In genomic region chr5:109413463-109413862, GRCh38 we compare ENCODE assay signal across 11 cellular contexts. TPM values are rescaled to one million over a fixed set of nuclear protein-coding genes. Genes with fewer than 3 reads are reported as not detected.
A peak's percentile ranks its signal among the peaks of the same experiment; 100 is the strongest.
DNase-seq lines count a peak whose midpoint lies in the region; ATAC-seq and TF ChIP-seq lines count a peak whose summit lies in the region.
"Had no signal": no experiment of that assay in that cellular context is flagged by ENCODE, and none has a peak within 500 bp of the region (broad histone marks: within the 10 kb centered on the region; RNA-seq: fewer than 3 reads in every experiment).

No MANE protein-coding gene starts in this region.

- TF ChIP-seq POLR2A in ovary (IDR thresholded peaks at IDR 0.05): no peak

- peaks cover 12% of the 10 kb centered on the region for H3K9me3 ChIP-seq in mesodermal cell (ENCODE audit: control insufficient read depth, low read length)
- no peaks in the 10 kb centered on the region for H3K9me3 ChIP-seq in ovary

- no peak for TF ChIP-seq EP300 in ovary (IDR thresholded peaks at IDR 0.05)

- no peak for TF ChIP-seq CTCF in coronary artery (IDR thresholded peaks at IDR 0.05)
- TF ChIP-seq CTCF in ovary (IDR thresholded peaks at IDR 0.05): no peak

- intact Hi-C loops in ovary (cut with DNase I): no loop called here

- H3K36me3 ChIP-seq in mesodermal cell (ENCODE audit: control insufficient read depth, insufficient read depth, low read length) (no peaks in the 10 kb centered on the region), ovary (no peaks in the 10 kb centered on the region)

- H3K27ac ChIP-seq in coronary artery (peak overlapping the region; percentile 15 to 28), mesodermal cell (ENCODE audit: low read depth, low read length, severe bottlenecking) (peak overlapping the region; percentile 78), ovary (no peak overlapping the region)

- peak; percentile 15 for DNase-seq in COLO668 (lab: John Stamatoyannopoulos, UW; ENCODE audit: unreplicated experiment)
- DNase-seq in NCI-H1417 (lab: John Stamatoyannopoulos, UW): peak in 2 of 3 experiments; percentile 52 to 76
- DNase-seq in coronary artery (ENCODE audit: low spot score): no peak
- DNase-seq in ovary: no peak
- DNase-seq in SHP77 treated with DMSO at 0.1 percent for 48 hours (lab: John Stamatoyannopoulos, UW): no peak
- no peak for DNase-seq in stimulated activated CD4-positive, alpha-beta T cell treated with anti-CD3 and anti-CD28 coated beads, Interleukin-2, amount 100 ng/mL, for 48 hours
- DNase-seq: activated naive CD8-positive, alpha-beta T cell treated with anti-CD3 and anti-CD28 coated beads for 36 hours; DMS79; T-helper 2 cell had no signal

- no peak overlapping the region for H3K4me3 ChIP-seq in coronary artery
- H3K4me3 ChIP-seq in mesodermal cell (ENCODE audit: extremely low read depth, insufficient read depth, low read length, poor library complexity, severe bottlenecking): no peak overlapping the region
- no peak overlapping the region for H3K4me3 ChIP-seq in ovary

- peaks cover 11% of the 10 kb centered on the region for H3K4me1 ChIP-seq in mesodermal cell (ENCODE audit: control insufficient read depth, insufficient read depth, low read length, poor library complexity, severe bottlenecking)
- no peaks in the 10 kb centered on the region for H3K4me1 ChIP-seq in ovary (ENCODE audit: insufficient read depth)

- H3K27me3 ChIP-seq in ovary: no peaks in the 10 kb centered on the region

- no peak for ATAC-seq in HG02840 (IDR thresholded peaks at IDR 0.05; ENCODE audit: low FRiP score, unreplicated experiment)

RNA-seq across cellular contexts. Expression of gene PJA2, which starts 3.7 kb away (rescaled TPM):
- 129 TPM for polyA plus RNA-seq in mesodermal cell (2013, experiment 1 of 2)
- polyA plus RNA-seq in mesodermal cell (2013, experiment 2 of 2): 140 TPM
- 100 to 1,000 TPM in 6 of 7 donors, 10 to 100 TPM in 1; 96.0 to 122 (median 110) TPM for total RNA-seq in ovary
- 100 to 1,000 TPM in 1 of 2 donors, 10 to 100 TPM in 1; 58.8 to 105 TPM for polyA plus RNA-seq in ovary

Comparison
In these comparisons a context has a peak if more than half of its experiments do, and no peak if none do; other contexts are left out.
1. DNase-seq: peak in COLO668 (single experiment) and NCI-H1417 (2 of 3); none in coronary artery (single experiment), ovary (0 of 5), SHP77 treated with DMSO at 0.1 percent for 48 hours (single experiment) and stimulated activated CD4-positive, alpha-beta T cell treated with anti-CD3 and anti-CD28 coated beads, Interleukin-2, amount 100 ng/mL, for 48 hours (0 of 2).
2. H3K27ac ChIP-seq: peak in coronary artery (2 of 2) and mesodermal cell (single experiment); none in ovary (0 of 2).